Comparison of ENCODE assay signal across 27 cellular contexts in the genomic region with DNA sequence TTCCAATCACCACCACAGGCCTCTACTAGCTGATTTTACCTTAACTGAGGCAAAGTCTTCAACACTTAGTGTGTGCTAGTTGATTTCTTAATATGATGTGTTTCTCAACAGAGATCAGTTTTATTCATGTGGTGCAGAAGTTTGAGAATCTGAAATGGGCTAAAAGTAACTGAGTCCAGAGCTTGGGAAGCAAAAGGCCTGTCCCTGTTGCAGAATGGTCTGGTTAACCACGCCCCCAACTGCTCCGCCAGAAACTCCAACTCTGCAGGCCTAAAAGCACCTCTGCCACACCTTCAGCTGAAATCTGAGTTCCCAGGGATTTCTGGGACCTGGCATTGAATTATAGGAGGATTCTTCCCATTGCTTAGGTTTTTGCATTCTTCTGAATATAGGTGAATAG. TPM values are rescaled to one million over a fixed set of nuclear protein-coding genes. Genes with fewer than 3 reads are reported as not detected.
"Had no signal": no experiment of that assay in that cellular context is flagged by ENCODE, and none has a peak within 500 bp of the region (broad histone marks: within the 10 kb centered on the region; RNA-seq: fewer than 3 reads in every experiment).

No MANE protein-coding gene starts in this region.

- H3K27me3 ChIP-seq: colonic mucosa, esophagus muscularis mucosa, neural progenitor cell, tibial nerve, upper lobe of left lung had no signal

- H3K4me3 ChIP-seq: colonic mucosa, esophagus muscularis mucosa, heart right ventricle, lower lobe of right lung, neural progenitor cell, psoas muscle, skin epidermis, spleen, thoracic aorta, tibial nerve, upper lobe of left lung had no signal

- H3K36me3 Mint-ChIP-seq: immature natural killer cell; naive B cell; natural killer cell treated with Interleukin-12 subunit alpha and Interleukin-12 subunit beta and Interleukin-15 and Interleukin-18, amount 100 ng/mL, for 72 hours; neural progenitor cell; stimulated activated memory B cell treated with anti-CD40 and anti-IgM and Interleukin-4, amounts not matched to agents 10 μg/mL and 1 μg/mL and 100 μg/mL, for 72 hours had no signal

- H3K36me3 ChIP-seq: colonic mucosa, esophagus muscularis mucosa, heart right ventricle, lower lobe of right lung, neural progenitor cell, spleen, thoracic aorta, tibial nerve, upper lobe of left lung had no signal

- H3K9me3 Mint-ChIP-seq: dendritic cell treated with granulocyte-macrophage colony-stimulating factor and Interleukin-4, amounts not matched to agents 40 ng/mL and 50 ng/mL, for 4 days; immature natural killer cell; naive B cell; natural killer cell treated with Interleukin-12 subunit alpha and Interleukin-12 subunit beta and Interleukin-15 and Interleukin-18, amount 100 ng/mL, for 72 hours; stimulated activated memory B cell treated with anti-CD40 and anti-IgM and Interleukin-4, amounts not matched to agents 10 μg/mL and 1 μg/mL and 100 μg/mL, for 72 hours had no signal

- ATAC-seq: heart right ventricle; left colon; left ventricle myocardium superior; natural killer cell treated with Interleukin-12 subunit alpha and Interleukin-12 subunit beta and Interleukin-15 and Interleukin-18, amount 100 ng/mL, for 72 hours; psoas muscle; right cardiac atrium; stimulated activated memory B cell treated with anti-CD40 and anti-IgM and Interleukin-4, amounts not matched to agents 10 μg/mL and 1 μg/mL and 100 μg/mL, for 72 hours; stimulated activated naive CD8-positive, alpha-beta T cell treated with anti-CD3 and anti-CD28 coated beads, Interleukin-15, Interleukin-2, amounts not matched to agents 100 U/mL and 50 U/mL, for 24 hours had no signal

- H3K4me1 ChIP-seq: colonic mucosa, lower lobe of right lung, psoas muscle, spleen had no signal

- H3K9me3 ChIP-seq: colonic mucosa, esophagus muscularis mucosa, heart right ventricle, lower lobe of right lung, psoas muscle, spleen, thoracic aorta, tibial nerve, upper lobe of left lung had no signal

- H3K27ac ChIP-seq: colonic mucosa, heart right ventricle, lower lobe of right lung, neural progenitor cell, psoas muscle, spleen, thoracic aorta, tibial nerve, upper lobe of left lung had no signal

- H3K4me1 Mint-ChIP-seq: immature natural killer cell; naive B cell; stimulated activated memory B cell treated with anti-CD40 and anti-IgM and Interleukin-4, amounts not matched to agents 10 μg/mL and 1 μg/mL and 100 μg/mL, for 72 hours had no signal

- H3K4me3 Mint-ChIP-seq: dendritic cell treated with granulocyte-macrophage colony-stimulating factor and Interleukin-4, amounts not matched to agents 40 ng/mL and 50 ng/mL, for 4 days; immature natural killer cell; naive B cell; natural killer cell treated with Interleukin-12 subunit alpha and Interleukin-12 subunit beta and Interleukin-15 and Interleukin-18, amount 100 ng/mL, for 72 hours; neural progenitor cell; stimulated activated memory B cell treated with anti-CD40 and anti-IgM and Interleukin-4, amounts not matched to agents 10 μg/mL and 1 μg/mL and 100 μg/mL, for 72 hours had no signal

- DNase-seq: colonic mucosa; effector memory CD4-positive, alpha-beta T cell; foreskin melanocyte; glutamatergic neuron; heart right ventricle; hypothalamus; immature natural killer cell; islet precursor cell; kidney glomerular epithelial cell; left colon; left ventricle myocardium superior; lower lobe of right lung; naive B cell; stimulated activated CD4-positive, alpha-beta T cell treated with anti-CD3 and anti-CD28 coated beads, Interleukin-4, amount 100 ng/mL, for 4 hours; stimulated activated naive CD8-positive, alpha-beta T cell treated with anti-CD3 and anti-CD28 coated beads, Interleukin-15, Interleukin-2, amounts not matched to agents 100 U/mL and 50 U/mL, for 24 hours had no signal

- H3K4me2 ChIP-seq: neural progenitor cell had no signal

RNA-seq across cellular contexts. Expression of a gene that starts 44.9 kb away (rescaled TPM):
- total RNA-seq: natural killer cell treated with Interleukin-12 subunit alpha and Interleukin-12 subunit beta and Interleukin-15 and Interleukin-18, amount 100 ng/mL, for 72 hours had no signal
